Comparison of ENCODE assay signal across 25 cellular contexts in the genomic region with DNA sequence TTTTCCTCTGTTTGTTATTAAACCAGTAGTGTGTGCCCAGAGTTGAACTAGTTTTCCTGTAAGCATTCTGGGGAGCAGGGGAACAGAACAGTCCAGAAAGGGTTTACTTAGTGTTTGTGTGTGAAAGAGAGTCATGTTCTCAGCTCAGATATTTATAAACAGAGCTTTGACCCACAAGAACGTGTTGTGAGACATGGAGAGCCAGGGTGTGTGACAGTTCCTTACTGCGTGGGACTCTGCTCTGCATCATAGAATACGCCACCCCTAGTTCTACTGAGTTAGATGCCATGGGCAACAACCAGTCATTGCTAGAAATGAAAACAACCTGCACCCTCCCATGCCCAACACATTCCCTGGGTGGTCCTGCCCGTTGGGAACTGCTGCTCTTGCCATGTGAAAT.
"Had no signal": no experiment of that assay in that cellular context is flagged by ENCODE, and none has a peak within 500 bp of the region (broad histone marks: within the 10 kb centered on the region; RNA-seq: fewer than 3 reads in every experiment).

No MANE protein-coding gene starts in this region.

- ATAC-seq: esophagus mucosa; left lung; natural killer cell; stimulated activated memory B cell treated with anti-CD40 and anti-IgM and Interleukin-4, amounts not matched to agents 10 μg/mL and 1 μg/mL and 100 μg/mL, for 72 hours had no signal

- FAIRE-seq: endothelial cell of umbilical vein, small intestine had no signal

- H3K4me3 ChIP-seq: ascending aorta, left lung, sigmoid colon, tibial nerve had no signal

- H3K27ac ChIP-seq: ascending aorta, left lung, sigmoid colon, tibial nerve had no signal

- H3K36me3 ChIP-seq: ascending aorta, left lung, sigmoid colon, tibial nerve had no signal

- H3K27me3 ChIP-seq: ascending aorta, left lung, sigmoid colon, tibial nerve had no signal

- H3K4me1 ChIP-seq: ascending aorta, left lung, sigmoid colon, tibial nerve had no signal

- DNase-seq: activated CD4-positive, alpha-beta memory T cell treated with anti-CD3 and anti-CD28 coated beads for 36 hours; activated CD4-positive, alpha-beta T cell treated with anti-CD3 and anti-CD28 coated beads, Interleukin-2, amount 10 ng/mL, durations not matched to agents 24 days and 14 days; activated CD4-positive, CD25-positive, alpha-beta regulatory T cell treated with anti-CD3 and anti-CD28 coated beads, Interleukin-2, amount 50 U/mL, for 72 hours; activated CD8-positive, alpha-beta memory T cell treated with anti-CD3 and anti-CD28 coated beads, Interleukin-2, amount 50 U/mL, for 4 hours; activated effector memory CD4-positive, alpha-beta T cell treated with anti-CD3 and anti-CD28 coated beads, Interleukin-2, amount 50 U/mL, for 16 hours; activated naive CD4-positive, alpha-beta T cell treated with anti-CD3 and anti-CD28 coated beads, Interleukin-2, amount 10 ng/mL, durations not matched to agents 7 days and 5 days; activated naive CD8-positive, alpha-beta T cell treated with anti-CD3 and anti-CD28 coated beads, Interleukin-2, amount 10 ng/mL, durations not matched to agents 7 days and 5 days; activated T-cell treated with anti-CD3 and anti-CD28 coated beads, Interleukin-2, amount 50 U/mL, for 1 hour; caudate nucleus; cortex of kidney; head of caudate nucleus; kidney glomerular epithelial cell; left lung; midbrain; natural killer cell; posterior cingulate gyrus; sigmoid colon; small intestine; stimulated activated CD4-positive, alpha-beta T cell treated with anti-CD3 and anti-CD28 coated beads, Interleukin-4, amount 100 ng/mL, for 24 hours; T-helper 2 cell had no signal

- H3K9me3 ChIP-seq: ascending aorta, left lung, sigmoid colon, tibial nerve had no signal
